ENCODE assay signal across 8 cellular contexts in the genomic region with DNA sequence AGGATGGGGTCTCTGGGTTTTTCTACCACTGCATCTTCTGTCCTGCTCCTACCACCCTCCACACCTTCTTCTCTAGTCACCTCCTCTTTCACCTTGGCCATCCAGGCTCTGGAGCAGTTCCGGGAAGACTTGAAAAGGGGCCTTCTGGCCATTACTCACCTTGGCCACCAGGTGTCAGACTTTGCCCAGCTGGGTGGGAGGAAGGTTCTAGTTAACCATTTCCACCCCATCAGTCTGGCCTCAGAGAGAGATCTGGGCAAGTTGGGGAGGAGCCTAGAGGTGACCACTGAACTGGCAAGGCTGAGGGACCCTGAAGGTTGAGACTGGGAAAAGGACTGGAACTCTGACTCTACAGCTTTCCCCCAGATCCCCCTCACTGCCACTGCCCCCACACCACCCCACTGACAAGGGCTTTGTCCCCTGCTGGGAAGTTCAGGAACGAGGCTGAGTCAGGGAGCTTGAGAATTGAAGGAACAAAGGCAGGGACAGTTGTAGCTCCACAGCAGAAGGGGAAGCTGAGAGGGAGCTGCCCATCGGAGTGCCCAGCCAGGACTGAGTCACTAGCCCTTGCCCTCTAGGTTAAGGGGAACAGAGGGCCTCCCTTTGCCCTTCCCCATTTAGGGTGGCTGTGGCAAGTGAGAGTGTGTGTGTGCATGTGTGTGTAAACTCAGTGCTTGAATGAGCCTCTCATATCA. TPM values are rescaled to one million over a fixed set of nuclear protein-coding genes. Genes with fewer than 3 reads are reported as not detected.
DNase-seq lines count a peak whose midpoint lies in the region; ATAC-seq and TF ChIP-seq lines count a peak whose summit lies in the region.

No MANE protein-coding gene starts in this region.

- no peak overlapping the region for H2BK5ac ChIP-seq in mesendoderm (ENCODE audit: low read length)

- peaks cover 13% of the 10 kb centered on the region for H3K4me1 ChIP-seq in BE2C
- peaks cover 12% of the 10 kb centered on the region for H3K4me1 ChIP-seq in mesendoderm (ENCODE audit: control insufficient read depth, low read depth, low read length)

- no peak overlapping the region for H3K4me2 ChIP-seq in mesendoderm (ENCODE audit: low read length)

- H3K36me3 ChIP-seq in BE2C (no peaks in the 10 kb centered on the region), mesendoderm (ENCODE audit: control insufficient read depth, insufficient read depth, low read length) (no peaks in the 10 kb centered on the region)

- peak; percentile 99 for TF ChIP-seq CTCF in BE2C (IDR thresholded peaks at IDR 0.05; ENCODE audit: low read depth, low read length)

- H3K4ac ChIP-seq in mesendoderm (ENCODE audit: low read depth, low read length), result no peak overlapping the region

- no peak overlapping the region for H4K8ac ChIP-seq in mesendoderm (ENCODE audit: low read depth, low read length)

- H3K27me3 ChIP-seq in BE2C (no peaks in the 10 kb centered on the region), mesendoderm (ENCODE audit: insufficient read depth, low read length, poor library complexity) (no peaks in the 10 kb centered on the region)

- H3K18ac ChIP-seq in mesendoderm (ENCODE audit: low read length), result no peak overlapping the region

- H3K9me3 ChIP-seq in BE2C, result no peaks in the 10 kb centered on the region

- H4K5ac ChIP-seq in mesendoderm (ENCODE audit: low read length), result no peak overlapping the region

- no peak overlapping the region for H2BK15ac ChIP-seq in mesendoderm (replicated peaks; ENCODE audit: low read depth)

- H3K4me3 ChIP-seq in BE2C (ENCODE audit: low read depth, low read length) (no peak overlapping the region), mesendoderm (ENCODE audit: low read length) (no peak overlapping the region)

- no peaks in the 10 kb centered on the region for H3K79me2 ChIP-seq in mesendoderm (ENCODE audit: control insufficient read depth, insufficient read depth, low read length)

- ATAC-seq in GM21423 (IDR thresholded peaks at IDR 0.05; ENCODE audit: unreplicated experiment), result no peak

- H3K79me1 ChIP-seq in mesendoderm (ENCODE audit: low read length), result no peaks in the 10 kb centered on the region

- H2AK5ac ChIP-seq in mesendoderm (ENCODE audit: low read length), result no peak overlapping the region

- WGBS in mesendoderm (ENCODE audit: extremely low coverage, insufficient coverage, low lambda C conversion rate), result no CpG with 5 or more reads among the region's 3 CpGs

- H3K23ac ChIP-seq in mesendoderm (ENCODE audit: low read length), result no peak overlapping the region

- H3K9ac ChIP-seq in mesendoderm (ENCODE audit: low read length), result peak overlapping the region; percentile 48

- peak overlapping the region; percentile 80 for H3K56ac ChIP-seq in mesendoderm (ENCODE audit: low read length)

- DNase-seq in BE2C (peak; percentile 77), H4 (ENCODE audit: low spot score) (peak; percentile 76), NCI-H69 (lab: John Stamatoyannopoulos, UW) (peak; percentile 79), mesendoderm (peak; percentile 91)
- peak; percentile 67 to 75 for DNase-seq in activated CD4-positive, alpha-beta T cell treated with anti-CD3 and anti-CD28 coated beads, Interleukin-2, amount 50 U/mL, for 48 hours
- peak; percentile 54 for DNase-seq in effector CD8-positive, alpha-beta T cell (lab: John Stamatoyannopoulos, UW)
- DNase-seq in stimulated activated CD8-positive, alpha-beta memory T cell treated with anti-CD3 and anti-CD28 coated beads, Interleukin-4, amount 100 ng/mL, for 48 hours, result peak; percentile 79

- no peak overlapping the region for H3K27ac ChIP-seq in mesendoderm (ENCODE audit: low read depth, low read length)

- no peak overlapping the region for H2BK120ac ChIP-seq in mesendoderm (ENCODE audit: low read depth, low read length)

RNA-seq across cellular contexts. Expression of a gene that starts 3.7 kb away (rescaled TPM):
- 33.9 TPM for polyA plus RNA-seq in BE2C (2012; ENCODE audit: insufficient read depth, insufficient read length, low read depth)
- total RNA-seq in H4 (2014; rRNA removed; shearing (Covaris generic)), result 71.6 and 77.4 TPM in 2 replicates
- polyA plus RNA-seq in mesendoderm (2013, experiment 1 of 2), result 16.0 TPM
- 16.4 TPM for polyA plus RNA-seq in mesendoderm (2013, experiment 2 of 2)

RNA-seq across cellular contexts. Expression of a gene that starts 16.4 kb away (rescaled TPM):
- 0.59 TPM for polyA plus RNA-seq in BE2C (2012; ENCODE audit: insufficient read depth, insufficient read length, low read depth)
- 7.0 and 8.3 TPM in 2 replicates for total RNA-seq in H4 (2014; rRNA removed; shearing (Covaris generic))
- polyA plus RNA-seq in mesendoderm (2013, experiment 1 of 2), result 1.3 TPM
- polyA plus RNA-seq in mesendoderm (2013, experiment 2 of 2), result 1.2 TPM

RNA-seq across cellular contexts. Expression of a gene that starts 34.8 kb away (rescaled TPM):
- 26.6 TPM for polyA plus RNA-seq in BE2C (2012; ENCODE audit: insufficient read depth, insufficient read length, low read depth)
- total RNA-seq in H4 (2014; rRNA removed; shearing (Covaris generic)), result 7.3 and 8.3 TPM in 2 replicates
- 16.4 TPM for polyA plus RNA-seq in mesendoderm (2013, experiment 1 of 2)
- 14.7 TPM for polyA plus RNA-seq in mesendoderm (2013, experiment 2 of 2)

RNA-seq across cellular contexts. Expression of a gene that starts 44.6 kb away (rescaled TPM):
- polyA plus RNA-seq in BE2C (2012; ENCODE audit: insufficient read depth, insufficient read length, low read depth), result 497 TPM
- total RNA-seq in H4 (2014; rRNA removed; shearing (Covaris generic)), result 212 and 231 TPM in 2 replicates
- 216 TPM for polyA plus RNA-seq in mesendoderm (2013, experiment 1 of 2)
- 212 TPM for polyA plus RNA-seq in mesendoderm (2013, experiment 2 of 2)

RNA-seq across cellular contexts. Expression of a gene that starts 46.9 kb away (rescaled TPM):
- polyA plus RNA-seq in BE2C (2012; ENCODE audit: insufficient read depth, insufficient read length, low read depth), result 0.45 TPM
- total RNA-seq in H4 (2014; rRNA removed; shearing (Covaris generic)), result not detected in 2 replicates
- polyA plus RNA-seq in mesendoderm (2013, experiment 1 of 2), result 0.39 TPM
- polyA plus RNA-seq in mesendoderm (2013, experiment 2 of 2), result 0.41 TPM
